ENCODE assay signal across 13 cellular contexts in genomic region chr1:246695666-246696065, GRCh38.
"Had no signal": no experiment of that assay in that cellular context is flagged by ENCODE, and none has a peak within 500 bp of the region (broad histone marks: within the 10 kb centered on the region; RNA-seq: fewer than 3 reads in every experiment).

No MANE protein-coding gene starts in this region.

- DNase-seq: KG1, NCI-H187, NCI-H2081 treated with DMSO at 0.1 percent for 48 hours, NCI-H2171, NCI-H226, NCI-H510A, NCI-H524 treated with DMSO at 0.1 percent for 48 hours, NCI-H774 had no signal

- H3K27ac ChIP-seq: HL-60, RWPE1, SJCRH30 had no signal

- H3K4me1 ChIP-seq: SJCRH30 had no signal

- H3K36me3 ChIP-seq: MG63, SJCRH30 had no signal

- ATAC-seq: SK-N-SH treated with all-trans-retinoic acid at 6 μM for 48 hours had no signal

- H3K9me3 ChIP-seq: SJCRH30 had no signal

- H3K4me3 ChIP-seq: MG63, SJCRH30 had no signal

- H3K27me3 ChIP-seq: MG63, SJCRH30 had no signal
